23 cellular contexts compared by ENCODE assay signal in the genomic region with DNA sequence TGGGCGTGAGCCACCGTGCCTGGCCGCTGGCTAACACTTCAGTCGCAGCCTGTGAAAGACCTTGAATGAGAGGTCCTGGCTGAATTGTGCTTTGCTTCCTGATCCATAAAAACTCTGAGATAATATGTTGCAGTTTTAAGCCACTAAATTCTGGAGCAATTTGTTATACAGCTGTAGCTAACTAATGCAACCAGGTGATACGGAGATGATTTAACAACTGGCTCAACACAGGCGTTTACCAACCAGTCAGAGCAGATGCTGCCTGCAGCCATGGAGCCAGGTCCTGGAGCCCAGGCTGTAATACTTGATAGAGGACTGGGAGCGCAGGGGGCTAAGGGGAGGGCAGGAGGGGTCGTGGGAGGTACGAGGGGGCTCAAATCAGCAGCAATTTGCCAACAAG. TPM values are rescaled to one million over a fixed set of nuclear protein-coding genes. Genes with fewer than 3 reads are reported as not detected.
DNase-seq lines count a peak whose midpoint lies in the region; ATAC-seq and TF ChIP-seq lines count a peak whose summit lies in the region.
"Had no signal": no experiment of that assay in that cellular context is flagged by ENCODE, and none has a peak within 500 bp of the region (broad histone marks: within the 10 kb centered on the region; RNA-seq: fewer than 3 reads in every experiment).

No MANE protein-coding gene starts in this region.

- TF ChIP-seq CTCF in left ventricle myocardium inferior (IDR thresholded peaks at IDR 0.05; ENCODE audit: borderline replicate concordance), result no peak
- TF ChIP-seq CTCF in HEK293 (tag by site-specific recombination; IDR thresholded peaks at IDR 0.05), result no peak
- no peak for TF ChIP-seq CTCF in uterus (IDR thresholded peaks at IDR 0.05)

- H3K4me3 ChIP-seq in left ventricle myocardium inferior (no peak overlapping the region), HEK293 (ENCODE audit: low read depth, low read length) (no peak overlapping the region), uterus (no peak overlapping the region)
- H3K4me3 ChIP-seq in naive thymus-derived CD4-positive, alpha-beta T cell (ENCODE audit: low read length), result no peak overlapping the region

- H3K4me1 ChIP-seq in left ventricle myocardium inferior (peaks cover 61% of the 10 kb centered on the region), HEK293 (ENCODE audit: control insufficient read depth, insufficient read depth, low read length) (no peaks in the 10 kb centered on the region), uterus (peaks cover 0 to 14% of the 10 kb centered on the region in 2 donors)
- peaks cover 18 to 63% of the 10 kb centered on the region in 2 donors for H3K4me1 ChIP-seq in naive thymus-derived CD4-positive, alpha-beta T cell (ENCODE audit: control insufficient read depth in 2 of 2, insufficient read depth in 2 of 2, low read length in 2 of 2)

- H3K36me3 Mint-ChIP-seq in naive thymus-derived CD4-positive, alpha-beta T cell, result peaks cover 0 to 11% (median 0%) of the 10 kb centered on the region in 5 donors
- H3K36me3 Mint-ChIP-seq: CD4-positive, alpha-beta memory T cell had no signal

- H3K9me3 ChIP-seq in left ventricle myocardium inferior (replicated peaks) (no peaks in the 10 kb centered on the region), HEK293 (ENCODE audit: control insufficient read depth, insufficient read depth, low read depth, low read length) (no peaks in the 10 kb centered on the region), uterus (no peaks in the 10 kb centered on the region)
- H3K9me3 ChIP-seq in naive thymus-derived CD4-positive, alpha-beta T cell (ENCODE audit: control insufficient read depth in 2 of 3, low read length in 3 of 3), result no peaks in the 10 kb centered on the region
- H3K9me3 ChIP-seq: BE2C, SK-N-SH had no signal

- H3K36me3 ChIP-seq in left ventricle myocardium inferior (no peaks in the 10 kb centered on the region), HEK293 (ENCODE audit: control insufficient read depth in 2 of 2, insufficient read depth in 1 of 2, low read length in 2 of 2) (no peaks in the 10 kb centered on the region), uterus (no peaks in the 10 kb centered on the region)
- H3K36me3 ChIP-seq in naive thymus-derived CD4-positive, alpha-beta T cell (ENCODE audit: control insufficient read depth in 2 of 3, insufficient read depth in 3 of 3, low read length in 3 of 3), result peaks cover 0 to 4% (median 0%) of the 10 kb centered on the region in 3 experiments
- H3K36me3 ChIP-seq: BE2C had no signal

- POLR2A ChIA-PET in HEK293 (lab: Yijun Ruan, JAX), result no interaction called here
- POLR2A ChIA-PET in naive thymus-derived CD4-positive, alpha-beta T cell (lab: Charles Lee), result interaction anchor here (0.8 to 3.3 kb wide), 3 partner anchors 8 to 301 kb away, joined by 3 to 23 read pairs (median 3); no protein-coding TSS in a partner anchor

- no peak for ATAC-seq in naive thymus-derived CD4-positive, alpha-beta T cell
- ATAC-seq in HG03354 (IDR thresholded peaks at IDR 0.05; ENCODE audit: poor library complexity, severe bottlenecking, unreplicated experiment) (no peak), HG03139 (IDR thresholded peaks at IDR 0.05; ENCODE audit: unreplicated experiment) (no peak)
- ATAC-seq: HCT116 had no signal

- CTCF ChIA-PET in HEK293 (lab: Yijun Ruan, JAX), result interaction anchor here (0.7 to 2.0 kb wide), 5 partner anchors 9 to 60 kb away, joined by 3 to 6 read pairs (median 4); no protein-coding TSS in a partner anchor
- CTCF ChIA-PET in naive thymus-derived CD4-positive, alpha-beta T cell (lab: Charles Lee), result interaction anchor here (5.6 kb wide), 1 partner anchor 52 kb away, joined by 38 read pairs; a partner anchor contains a TSS

- H3K27ac ChIP-seq in left ventricle myocardium inferior (replicated peaks) (peak overlapping the region; percentile 82), HEK293 (ENCODE audit: extremely low read depth, low read depth, low read length) (no peak overlapping the region), uterus (peak overlapping the region; percentile 60 to 75)
- H3K27ac ChIP-seq in naive thymus-derived CD4-positive, alpha-beta T cell (ENCODE audit: low read depth, low read length), result peak overlapping the region; percentile 20
- H3K27ac ChIP-seq: RWPE1 had no signal

- H3K4me1 Mint-ChIP-seq in naive thymus-derived CD4-positive, alpha-beta T cell, result peaks cover 26 to 76% (median 67%) of the 10 kb centered on the region in 7 donors

- no peak for TF ChIP-seq POLR2A in uterus (IDR thresholded peaks at IDR 0.05)

- peak overlapping the region in 7 of 10 donors; percentile 44 to 78 (median 56) for H3K4me3 Mint-ChIP-seq in naive thymus-derived CD4-positive, alpha-beta T cell
- H3K4me3 Mint-ChIP-seq: CD4-positive, alpha-beta memory T cell had no signal

- H3K27me3 Mint-ChIP-seq in naive thymus-derived CD4-positive, alpha-beta T cell, result peaks cover 0 to 3% (median 0%) of the 10 kb centered on the region in 5 donors
- H3K27me3 Mint-ChIP-seq: CD4-positive, alpha-beta memory T cell had no signal

- intact Hi-C loops in left ventricle myocardium inferior (cut with micrococcal nuclease) (no loop called here), cardiac septum (cut with DNase I) (loop anchor here (5.0 kb wide), 1 partner anchor 42 kb away; no protein-coding TSS in a partner anchor), uterus (cut with DNase I; ENCODE audit: low total_unique reads) (no loop called here)
- intact Hi-C loops in naive thymus-derived CD4-positive, alpha-beta T cell (cut with micrococcal nuclease), result no loop called here

- DNase-seq in left ventricle myocardium inferior (no peak), cardiac septum (ENCODE audit: low spot score) (no peak), uterus (no peak)
- no peak for DNase-seq in naive thymus-derived CD4-positive, alpha-beta T cell
- DNase-seq in activated CD4-positive, CD25-positive, alpha-beta regulatory T cell (lab: John Stamatoyannopoulos, UW), result no peak
- DNase-seq: CD4-positive, alpha-beta memory T cell; DMS53; GDM1; MM.1S; NCI-H1048; NCI-H1436; NCI-H187 treated with DMSO at 0.1 percent for 48 hours; NCI-H226; NCI-H774; NK-92 treated with Interleukin-12 subunit alpha and Interleukin-12 subunit beta, amount 100 ng/mL, for 24 hours; SIG-M5; SK-N-SH had no signal

- H3K27me3 ChIP-seq in left ventricle myocardium inferior (ENCODE audit: low read depth) (peaks cover 25% of the 10 kb centered on the region), uterus (no peaks in the 10 kb centered on the region)
- no peaks in the 10 kb centered on the region for H3K27me3 ChIP-seq in naive thymus-derived CD4-positive, alpha-beta T cell (ENCODE audit: control insufficient read depth in 2 of 2, insufficient read depth in 2 of 2, low read length in 2 of 2)
- H3K27me3 ChIP-seq: BE2C had no signal

- H3K9me3 Mint-ChIP-seq in naive thymus-derived CD4-positive, alpha-beta T cell, result no peaks in the 10 kb centered on the region

- peak overlapping the region in 8 of 9 donors; percentile 80 to 97 (median 92) for H3K27ac Mint-ChIP-seq in naive thymus-derived CD4-positive, alpha-beta T cell

TF ChIP-seq in HEK293, 187 proteins besides CTCF, POLR2A, EP300 and RAD21:
- TF ChIP-seq MEIS1 (CRISPR knock-in tag; IDR thresholded peaks at IDR 0.05; ENCODE audit: borderline replicate concordance) (no peak), ZNF571 (tag by site-specific recombination; IDR thresholded peaks at IDR 0.05) (no peak), RBAK (tag by site-specific recombination; IDR thresholded peaks at IDR 0.05) (peak; percentile 75; the same call in 1 of the 2 replicates), ZNF433 (tag by site-specific recombination; IDR thresholded peaks at IDR 0.05; ENCODE audit: low read depth) (no peak)
- TF ChIP-seq, protein P1, sequence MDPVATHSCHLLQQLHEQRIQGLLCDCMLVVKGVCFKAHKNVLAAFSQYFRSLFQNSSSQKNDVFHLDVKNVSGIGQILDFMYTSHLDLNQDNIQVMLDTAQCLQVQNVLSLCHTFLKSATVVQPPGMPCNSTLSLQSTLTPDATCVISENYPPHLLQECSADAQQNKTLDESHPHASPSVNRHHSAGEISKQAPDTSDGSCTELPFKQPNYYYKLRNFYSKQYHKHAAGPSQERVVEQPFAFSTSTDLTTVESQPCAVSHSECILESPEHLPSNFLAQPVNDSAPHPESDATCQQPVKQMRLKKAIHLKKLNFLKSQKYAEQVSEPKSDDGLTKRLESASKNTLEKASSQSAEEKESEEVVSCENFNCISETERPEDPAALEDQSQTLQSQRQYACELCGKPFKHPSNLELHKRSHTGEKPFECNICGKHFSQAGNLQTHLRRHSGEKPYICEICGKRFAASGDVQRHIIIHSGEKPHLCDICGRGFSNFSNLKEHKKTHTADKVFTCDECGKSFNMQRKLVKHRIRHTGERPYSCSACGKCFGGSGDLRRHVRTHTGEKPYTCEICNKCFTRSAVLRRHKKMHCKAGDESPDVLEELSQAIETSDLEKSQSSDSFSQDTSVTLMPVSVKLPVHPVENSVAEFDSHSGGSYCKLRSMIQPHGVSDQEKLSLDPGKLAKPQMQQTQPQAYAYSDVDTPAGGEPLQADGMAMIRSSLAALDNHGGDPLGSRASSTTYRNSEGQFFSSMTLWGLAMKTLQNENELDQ (tag by site-specific recombination; IDR thresholded peaks at IDR 0.05; ENCODE audit: low read depth), result no peak
- TF ChIP-seq, protein P2, sequence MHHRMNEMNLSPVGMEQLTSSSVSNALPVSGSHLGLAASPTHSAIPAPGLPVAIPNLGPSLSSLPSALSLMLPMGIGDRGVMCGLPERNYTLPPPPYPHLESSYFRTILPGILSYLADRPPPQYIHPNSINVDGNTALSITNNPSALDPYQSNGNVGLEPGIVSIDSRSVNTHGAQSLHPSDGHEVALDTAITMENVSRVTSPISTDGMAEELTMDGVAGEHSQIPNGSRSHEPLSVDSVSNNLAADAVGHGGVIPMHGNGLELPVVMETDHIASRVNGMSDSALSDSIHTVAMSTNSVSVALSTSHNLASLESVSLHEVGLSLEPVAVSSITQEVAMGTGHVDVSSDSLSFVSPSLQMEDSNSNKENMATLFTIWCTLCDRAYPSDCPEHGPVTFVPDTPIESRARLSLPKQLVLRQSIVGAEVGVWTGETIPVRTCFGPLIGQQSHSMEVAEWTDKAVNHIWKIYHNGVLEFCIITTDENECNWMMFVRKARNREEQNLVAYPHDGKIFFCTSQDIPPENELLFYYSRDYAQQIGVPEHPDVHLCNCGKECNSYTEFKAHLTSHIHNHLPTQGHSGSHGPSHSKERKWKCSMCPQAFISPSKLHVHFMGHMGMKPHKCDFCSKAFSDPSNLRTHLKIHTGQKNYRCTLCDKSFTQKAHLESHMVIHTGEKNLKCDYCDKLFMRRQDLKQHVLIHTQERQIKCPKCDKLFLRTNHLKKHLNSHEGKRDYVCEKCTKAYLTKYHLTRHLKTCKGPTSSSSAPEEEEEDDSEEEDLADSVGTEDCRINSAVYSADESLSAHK (tag by site-specific recombination; IDR thresholded peaks at IDR 0.05), result no peak
TF ChIP-seq in HEK293: peak in this region for 1.

RNA-seq across cellular contexts. Expression of a gene that starts 50.9 kb away (rescaled TPM):
- total RNA-seq in left ventricle myocardium inferior (12.2 TPM), cardiac septum (21.4 TPM), uterus (10 to 100 TPM in 3 of 4 donors, 1 to 10 TPM in 1; 3.3 to 45.1 (median 21.5) TPM)
- total RNA-seq in naive thymus-derived CD4-positive, alpha-beta T cell, result 10 to 100 TPM in 4 of 5 experiments, 1 to 10 TPM in 1; 2.3 to 55.7 (median 31.8) TPM
- 10 to 100 TPM; 19.3 to 22.5 TPM for polyA plus RNA-seq in naive thymus-derived CD4-positive, alpha-beta T cell
